ENCODE assay signal across 8 cellular contexts in genomic region chr12:133129368-133130037, GRCh38. TPM values are rescaled to one million over a fixed set of nuclear protein-coding genes. Genes with fewer than 3 reads are reported as not detected.
DNase-seq lines count a peak whose midpoint lies in the region; ATAC-seq, FAIRE-seq and TF ChIP-seq lines count a peak whose summit lies in the region.

No MANE protein-coding gene starts in this region.

- H3K27me3 Mint-ChIP-seq in T-helper 2 cell treated with Interferon-gamma antibody and Interleukin-4, amounts not matched to agents 5 μg/mL and 100 μg/mL, for 36 hours (ENCODE audit: low read depth): no peaks in the 10 kb centered on the region

- peak overlapping the region; percentile 90 to 95 (median 94) for H3K27ac ChIP-seq in thyroid gland

- H3K4me1 Mint-ChIP-seq in T-helper 2 cell treated with Interferon-gamma antibody and Interleukin-4, amounts not matched to agents 5 μg/mL and 100 μg/mL, for 36 hours (ENCODE audit: low read depth): peaks cover 11% of the 10 kb centered on the region

- no peak for FAIRE-seq in bronchial epithelial cell (lab: Jason Lieb, UNC)

- H3K27me3 ChIP-seq in bronchial epithelial cell (ENCODE audit: control insufficient read depth, insufficient read depth, low read length) (no peaks in the 10 kb centered on the region), thyroid gland (no peaks in the 10 kb centered on the region)

- H3K27ac Mint-ChIP-seq in T-helper 2 cell treated with Interferon-gamma antibody and Interleukin-4, amounts not matched to agents 5 μg/mL and 100 μg/mL, for 36 hours: peak overlapping the region; percentile 95

- no peak for TF ChIP-seq CTCF in bronchial epithelial cell (IDR thresholded peaks at IDR 0.05; ENCODE audit: insufficient read depth, low read length, severe bottlenecking)
- TF ChIP-seq CTCF in lower leg skin (IDR thresholded peaks at IDR 0.05): no peak
- no peak for TF ChIP-seq CTCF in thyroid gland (IDR thresholded peaks at IDR 0.05)

- no peak for DNase-seq in T-helper 2 cell treated with Interferon-gamma antibody and Interleukin-4, amounts not matched to agents 5 μg/mL and 100 μg/mL, for 36 hours (ENCODE audit: low spot score)
- DNase-seq in T-helper 2 cell (no peak), NCI-H526 treated with DMSO at 0.1 percent for 48 hours (lab: John Stamatoyannopoulos, UW) (peak; percentile 8), bronchial epithelial cell (ENCODE audit: low read depth) (peak; percentile 42), lower leg skin (ENCODE audit: low spot score in 2 of 2) (no peak), thyroid gland (peak; percentile 3 to 12)
- DNase-seq in stimulated activated CD4-positive, alpha-beta T cell treated with anti-CD3 and anti-CD28 coated beads, Interleukin-12 subunit alpha, Interleukin-12 subunit beta, amount 100 ng/mL, for 4 hours: no peak

- intact Hi-C loops in lower leg skin (cut with DNase I; ENCODE audit: low total_unique reads) (no loop called here), thyroid gland (cut with DNase I) (no loop called here)

- no peaks in the 10 kb centered on the region for H3K9me3 ChIP-seq in thyroid gland

- no peak for ATAC-seq in GM21360 (IDR thresholded peaks at IDR 0.05; ENCODE audit: unreplicated experiment)

- no peak for TF ChIP-seq POLR2A in lower leg skin (IDR thresholded peaks at IDR 0.05)
- TF ChIP-seq POLR2A in thyroid gland (IDR thresholded peaks at IDR 0.05): no peak

- WGBS in lower leg skin, 2 donors: 19 to 21% methylated on average over 26 of the region's 26 CpGs
- WGBS in thyroid gland, 2 donors: 16 to 17% methylated on average over 24 to 25 of the region's 26 CpGs

- H3K4me3 Mint-ChIP-seq in T-helper 2 cell treated with Interferon-gamma antibody and Interleukin-4, amounts not matched to agents 5 μg/mL and 100 μg/mL, for 36 hours: peak overlapping the region; percentile 90

- peaks cover 62% of the 10 kb centered on the region for H3K9me3 Mint-ChIP-seq in T-helper 2 cell treated with Interferon-gamma antibody and Interleukin-4, amounts not matched to agents 5 μg/mL and 100 μg/mL, for 36 hours

- peaks cover 6 to 14% of the 10 kb centered on the region in 2 donors for H3K4me1 ChIP-seq in thyroid gland

- peaks cover 55% of the 10 kb centered on the region for H3K36me3 Mint-ChIP-seq in T-helper 2 cell treated with Interferon-gamma antibody and Interleukin-4, amounts not matched to agents 5 μg/mL and 100 μg/mL, for 36 hours (ENCODE audit: low read depth)

- H3K4me3 ChIP-seq in bronchial epithelial cell (ENCODE audit: low read depth, low read length): peak overlapping the region; percentile 91
- H3K4me3 ChIP-seq in lower leg skin (ENCODE audit: low read depth, poor library complexity, severe bottlenecking): peak overlapping the region; percentile 75
- H3K4me3 ChIP-seq in thyroid gland (replicated peaks in 1 of 3): peak overlapping the region; percentile 37 to 63 (median 44)

- H3K36me3 ChIP-seq in bronchial epithelial cell (ENCODE audit: control insufficient read depth, insufficient read depth, low read length): no peaks in the 10 kb centered on the region
- peaks cover 0 to 15% of the 10 kb centered on the region in 2 donors for H3K36me3 ChIP-seq in thyroid gland

RNA-seq across cellular contexts. Expression of gene ZNF891, which starts 0.6 kb away (rescaled TPM):
- total RNA-seq in bronchial epithelial cell (0.53 and 0.77 TPM in 2 replicates), lower leg skin (1 to 10 TPM; 1.0 to 1.6 (median 1.4) TPM), thyroid gland (1 to 10 TPM; 4.6 to 7.0 (median 6.0) TPM)

RNA-seq across cellular contexts. Expression of gene ZNF10, which starts 0.9 kb away (rescaled TPM):
- 2.9 and 4.1 TPM in 2 replicates for total RNA-seq in bronchial epithelial cell
- 1 to 10 TPM; 2.2 to 8.8 (median 5.1) TPM for total RNA-seq in lower leg skin
- 10 to 100 TPM; 27.8 to 50.0 (median 37.6) TPM for total RNA-seq in thyroid gland

RNA-seq across cellular contexts. Expression of gene ZNF140, which starts 48.8 kb away (rescaled TPM):
- total RNA-seq in bronchial epithelial cell (19.2 and 37.3 TPM in 2 replicates), lower leg skin (10 to 100 TPM; 10.3 to 21.5 (median 18.5) TPM), thyroid gland (10 to 100 TPM; 20.7 to 38.1 (median 28.0) TPM)

RNA-seq across cellular contexts. Expression of gene ZNF268, which starts 51.8 kb away (rescaled TPM):
- total RNA-seq in bronchial epithelial cell (15.8 and 20.7 TPM in 2 replicates), lower leg skin (10 to 100 TPM in 3 of 4 donors, 1 to 10 TPM in 1; 7.1 to 24.6 (median 15.4) TPM), thyroid gland (10 to 100 TPM; 26.5 to 56.9 (median 50.1) TPM)

Comparison
In these comparisons a context has a peak if more than half of its experiments do, and no peak if none do; other contexts are left out.
1. DNase-seq: peak in NCI-H526 treated with DMSO at 0.1 percent for 48 hours (single experiment), bronchial epithelial cell (single experiment) and thyroid gland (2 of 2); none in T-helper 2 cell treated with Interferon-gamma antibody and Interleukin-4, amounts not matched to agents 5 μg/mL and 100 μg/mL, for 36 hours (single experiment), T-helper 2 cell (0 of 5), lower leg skin (0 of 2) and stimulated activated CD4-positive, alpha-beta T cell treated with anti-CD3 and anti-CD28 coated beads, Interleukin-12 subunit alpha, Interleukin-12 subunit beta, amount 100 ng/mL, for 4 hours (single experiment).
2. Peak in every context shown above with its lines, with median percentiles within 50 percentile points of each other: H3K4me3 ChIP-seq.